9 cellular contexts compared by ENCODE assay signal in the genomic region with DNA sequence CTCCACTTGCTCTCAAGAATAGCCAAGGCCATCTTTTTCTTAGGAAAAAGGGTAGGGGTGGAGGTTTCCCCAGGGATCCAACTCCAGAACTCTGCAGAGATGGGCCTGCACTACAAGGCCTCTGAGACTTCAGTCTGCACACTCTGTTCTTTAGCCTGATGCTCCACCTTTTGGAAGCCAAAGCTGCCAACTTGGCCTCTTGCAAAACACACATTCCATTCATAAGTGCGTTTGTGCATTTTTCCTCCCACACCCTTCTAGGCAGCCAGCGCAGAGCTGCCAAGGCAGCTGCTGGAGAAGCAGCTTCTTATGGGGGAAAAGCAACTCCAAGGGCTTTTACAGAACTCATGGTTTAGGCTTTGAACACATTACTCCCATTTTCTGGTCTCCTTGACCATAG. TPM values are rescaled to one million over a fixed set of nuclear protein-coding genes. Genes with fewer than 3 reads are reported as not detected.
DNase-seq lines count a peak whose midpoint lies in the region; ATAC-seq lines count a peak whose summit lies in the region.
"Had no signal": no experiment of that assay in that cellular context is flagged by ENCODE, and none has a peak within 500 bp of the region (broad histone marks: within the 10 kb centered on the region; RNA-seq: fewer than 3 reads in every experiment).

No MANE protein-coding gene starts in this region.

- DNase-seq in GF-D8 (lab: John Stamatoyannopoulos, UW): peak; percentile 26
- peak; percentile 63 for DNase-seq in amniotic stem cell (lab: John Stamatoyannopoulos, UW)
- DNase-seq in hepatic stellate cell (ENCODE audit: low spot score): peak; percentile 51
- peak; percentile 82 for DNase-seq in sciatic nerve (ENCODE audit: low spot score)
- no peak for DNase-seq in T-helper 1 cell
- DNase-seq in activated naive CD4-positive, alpha-beta T cell treated with anti-CD3 and anti-CD28 coated beads, Interleukin-2, amount 50 U/mL, for 16 hours: no peak
- DNase-seq: activated B cell treated with CpG ODN at 0.5 μM for 24 hours had no signal

- intact Hi-C loops in sciatic nerve (cut with DNase I): loop anchor here (10.0 kb wide), 1 partner anchor 133 kb away; no protein-coding TSS in a partner anchor

- ATAC-seq in sciatic nerve (peak; percentile 97), GM21423 (IDR thresholded peaks at IDR 0.05; ENCODE audit: unreplicated experiment) (no peak), GM21786 (IDR thresholded peaks at IDR 0.05; ENCODE audit: unreplicated experiment) (no peak)

RNA-seq across cellular contexts. Expression of a gene that starts 45.3 kb away (rescaled TPM):
- total RNA-seq in sciatic nerve: 2.5 TPM

RNA-seq across cellular contexts. Expression of a gene that starts 45.3 kb away (rescaled TPM):
- total RNA-seq in sciatic nerve: 16.5 TPM

RNA-seq across cellular contexts. Expression of a gene that starts 48.6 kb away (rescaled TPM):
- total RNA-seq in sciatic nerve: 30.7 TPM

RNA-seq across cellular contexts. Expression of a gene that starts 49.0 kb away (rescaled TPM):
- total RNA-seq in sciatic nerve: 25.6 TPM

Comparison
In these comparisons a context has a peak if more than half of its experiments do, and no peak if none do; other contexts are left out.
1. DNase-seq: peak in GF-D8 (single experiment), amniotic stem cell (single experiment), hepatic stellate cell (single experiment) and sciatic nerve (single experiment); none in T-helper 1 cell (0 of 5) and activated naive CD4-positive, alpha-beta T cell treated with anti-CD3 and anti-CD28 coated beads, Interleukin-2, amount 50 U/mL, for 16 hours (single experiment).